In genomic region chr12:112349440-112349839, GRCh38 we compare ENCODE assay signal across 17 cellular contexts. TPM values are rescaled to one million over a fixed set of nuclear protein-coding genes. Genes with fewer than 3 reads are reported as not detected.
DNase-seq lines count a peak whose midpoint lies in the region; ATAC-seq and TF ChIP-seq lines count a peak whose summit lies in the region.
"Had no signal": no experiment of that assay in that cellular context is flagged by ENCODE, and none has a peak within 500 bp of the region (broad histone marks: within the 10 kb centered on the region; RNA-seq: fewer than 3 reads in every experiment).

No MANE protein-coding gene starts in this region.

- no peaks in the 10 kb centered on the region for H3K36me3 ChIP-seq in heart left ventricle
- H3K36me3 ChIP-seq: brain microvascular endothelial cell, gastrocnemius medialis, SJSA1 had no signal

- ATAC-seq in WTC11 (no peak), memory B cell (ENCODE audit: low read depth) (no peak), GM18498 (IDR thresholded peaks at IDR 0.05; ENCODE audit: unreplicated experiment) (no peak), GM19328 (IDR thresholded peaks at IDR 0.05; ENCODE audit: unreplicated experiment) (no peak), heart left ventricle (no peak), foreskin keratinocyte (no peak)
- ATAC-seq: activated CD8-positive, alpha-beta memory T cell treated with anti-CD3 and anti-CD28 coated beads, Interleukin-2, amount 10 ng/mL, durations not matched to agents 7 days and 5 days; gastrocnemius medialis had no signal

- no peaks in the 10 kb centered on the region for H3K36me3 Mint-ChIP-seq in WTC11
- H3K36me3 Mint-ChIP-seq in memory B cell, result no peaks in the 10 kb centered on the region
- H3K36me3 Mint-ChIP-seq: activated CD8-positive, alpha-beta memory T cell treated with anti-CD3 and anti-CD28 coated beads, Interleukin-2, amount 10 ng/mL, durations not matched to agents 7 days and 5 days had no signal

- POLR2A ChIA-PET in WTC11 (lab: Charles Lee), result no interaction called here

- peak overlapping the region; percentile 42; the same call in 1 of the 2 replicates for H3K27ac Mint-ChIP-seq in WTC11
- H3K27ac Mint-ChIP-seq in memory B cell, result no peak overlapping the region
- H3K27ac Mint-ChIP-seq: activated CD8-positive, alpha-beta memory T cell treated with anti-CD3 and anti-CD28 coated beads, Interleukin-2, amount 10 ng/mL, durations not matched to agents 7 days and 5 days; endodermal cell; stimulated activated naive CD8-positive, alpha-beta T cell treated with anti-CD3 and anti-CD28 coated beads, Interleukin-15, Interleukin-2, amounts not matched to agents 100 ng/mL and 50 ng/mL, for 24 hours had no signal

- peaks cover 0 to 43% (median 22%) of the 10 kb centered on the region in 12 donors for H3K4me1 ChIP-seq in heart left ventricle
- H3K4me1 ChIP-seq in foreskin keratinocyte, result peaks cover 8% of the 10 kb centered on the region

- H3K9me3 Mint-ChIP-seq in WTC11 (no peaks in the 10 kb centered on the region), memory B cell (no peaks in the 10 kb centered on the region)
- H3K9me3 Mint-ChIP-seq: endodermal cell; stimulated activated naive CD8-positive, alpha-beta T cell treated with anti-CD3 and anti-CD28 coated beads, Interleukin-15, Interleukin-2, amounts not matched to agents 100 ng/mL and 50 ng/mL, for 24 hours had no signal

- no peaks in the 10 kb centered on the region; the same call in 1 of the 2 replicates for H3K27me3 Mint-ChIP-seq in WTC11 (ENCODE audit: low read depth)
- no peaks in the 10 kb centered on the region for H3K27me3 Mint-ChIP-seq in memory B cell
- H3K27me3 Mint-ChIP-seq: activated CD8-positive, alpha-beta memory T cell treated with anti-CD3 and anti-CD28 coated beads, Interleukin-2, amount 10 ng/mL, durations not matched to agents 7 days and 5 days; stimulated activated naive CD8-positive, alpha-beta T cell treated with anti-CD3 and anti-CD28 coated beads, Interleukin-15, Interleukin-2, amounts not matched to agents 100 ng/mL and 50 ng/mL, for 24 hours had no signal

- H3K4me3 ChIP-seq in heart left ventricle, result no peak overlapping the region
- H3K4me3 ChIP-seq: gastrocnemius medialis, SJSA1 had no signal

- no peaks in the 10 kb centered on the region for H3K9me3 ChIP-seq in heart left ventricle
- H3K9me3 ChIP-seq: gastrocnemius medialis, SJSA1 had no signal

- DNase-seq in DMS 273 treated with DMSO at 0.1 percent for 48 hours (lab: John Stamatoyannopoulos, UW), result peak; percentile 83
- peak; percentile 90 for DNase-seq in NCI-H2081 treated with DMSO at 0.1 percent for 48 hours (lab: John Stamatoyannopoulos, UW)
- no peak for DNase-seq in WTC11 (ENCODE audit: low spot score)
- no peak for DNase-seq in memory B cell (ENCODE audit: low spot score in 2 of 2)
- no peak for DNase-seq in heart left ventricle
- DNase-seq in foreskin keratinocyte, result no peak
- DNase-seq: activated CD8-positive, alpha-beta memory T cell treated with anti-CD3 and anti-CD28 coated beads, Interleukin-2, amount 10 ng/mL, durations not matched to agents 7 days and 5 days; brain microvascular endothelial cell; Calu3; endodermal cell; gastrocnemius medialis; mesendoderm; NCI-H1048 had no signal

- H3K4me1 Mint-ChIP-seq in WTC11 (peaks cover 31% of the 10 kb centered on the region), memory B cell (peaks cover 33% of the 10 kb centered on the region)

- CTCF ChIA-PET in WTC11 (lab: Charles Lee), result no interaction called here

- TF ChIP-seq CTCF in WTC11 (IDR thresholded peaks at IDR 0.05) (no peak), heart left ventricle (IDR thresholded peaks at IDR 0.05) (no peak), foreskin keratinocyte (conservative IDR thresholded peaks at IDR 0.05) (no peak)

- H3K4me3 Mint-ChIP-seq in WTC11, result no peak overlapping the region
- H3K4me3 Mint-ChIP-seq in memory B cell, result peak overlapping the region; percentile 4
- H3K4me3 Mint-ChIP-seq: activated CD8-positive, alpha-beta memory T cell treated with anti-CD3 and anti-CD28 coated beads, Interleukin-2, amount 10 ng/mL, durations not matched to agents 7 days and 5 days; endodermal cell; stimulated activated naive CD8-positive, alpha-beta T cell treated with anti-CD3 and anti-CD28 coated beads, Interleukin-15, Interleukin-2, amounts not matched to agents 100 ng/mL and 50 ng/mL, for 24 hours had no signal

- no peak for TF ChIP-seq POLR2A in heart left ventricle (IDR thresholded peaks at IDR 0.05)

- no peaks in the 10 kb centered on the region for H3K27me3 ChIP-seq in heart left ventricle
- H3K27me3 ChIP-seq in foreskin keratinocyte, result no peaks in the 10 kb centered on the region
- H3K27me3 ChIP-seq: brain microvascular endothelial cell, gastrocnemius medialis, SJSA1 had no signal

- intact Hi-C loops in heart left ventricle (cut with DNase I), result no loop called here

- WGBS in heart left ventricle, 4 donors, result 45 to 67% (median 53%) methylated on average over 2 of the region's 2 CpGs

- H3K27ac ChIP-seq in heart left ventricle, result no peak overlapping the region
- H3K27ac ChIP-seq in foreskin keratinocyte, result no peak overlapping the region
- H3K27ac ChIP-seq: brain microvascular endothelial cell, SJSA1 had no signal

TF ChIP-seq in WTC11, 78 proteins besides CTCF, POLR2A, EP300 and RAD21:
- TF ChIP-seq GTF2I (CRISPR knock-in tag; conservative IDR thresholded peaks at IDR 0.05) (no peak), ZNF671 (CRISPR knock-in tag; IDR thresholded peaks at IDR 0.05) (no peak), ZNF532 (CRISPR knock-in tag; IDR thresholded peaks at IDR 0.05; ENCODE audit: borderline replicate concordance) (no peak), PREB (CRISPR knock-in tag; IDR thresholded peaks at IDR 0.05; ENCODE audit: borderline replicate concordance) (no peak), ELF4 (CRISPR knock-in tag; IDR thresholded peaks at IDR 0.05; ENCODE audit: low read depth) (no peak), ZBTB43 (CRISPR knock-in tag; IDR thresholded peaks at IDR 0.05) (no peak), ETV6 (CRISPR knock-in tag; IDR thresholded peaks at IDR 0.05) (no peak), FOXK1 (CRISPR knock-in tag; IDR thresholded peaks at IDR 0.05) (no peak), NR1H2 (CRISPR knock-in tag; IDR thresholded peaks at IDR 0.05) (no peak), SP1 (CRISPR knock-in tag; conservative IDR thresholded peaks at IDR 0.05) (no peak)

RNA-seq across cellular contexts. Expression of gene HECTD4, which starts 32.8 kb away (rescaled TPM):
- 26.5 to 32.2 TPM (median 31.7 TPM) in 3 replicates for total RNA-seq in WTC11 (2021)
- 10 to 100 TPM; 16.2 to 30.7 (median 23.9) TPM for total RNA-seq in heart left ventricle
- polyA plus RNA-seq in heart left ventricle, result 10 to 100 TPM in 1 of 2 donors, 1 to 10 TPM in 1; 6.3 to 14.7 TPM
- total RNA-seq in foreskin keratinocyte, result 12.7 and 15.3 TPM in 2 replicates
- 6.4 and 6.7 TPM in 2 replicates for polyA plus RNA-seq in foreskin keratinocyte

RNA-seq across cellular contexts. Expression of gene RPL6, which starts 60.0 kb away (rescaled TPM):
- total RNA-seq in WTC11 (2021) (1,730 to 1,803 TPM (median 1,794 TPM) in 3 replicates), heart left ventricle (100 to 1,000 TPM; 572 to 886 (median 746) TPM), foreskin keratinocyte (1,897 and 1,923 TPM in 2 replicates)
- polyA plus RNA-seq in heart left ventricle (1,000 to 10,000 TPM; 1,054 to 1,760 TPM), foreskin keratinocyte (2,205 and 2,270 TPM in 2 replicates)

Comparison
In these comparisons a context has a peak if more than half of its experiments do, and no peak if none do; other contexts are left out.
1. DNase-seq: peak in DMS 273 treated with DMSO at 0.1 percent for 48 hours (single experiment) and NCI-H2081 treated with DMSO at 0.1 percent for 48 hours (single experiment); none in WTC11 (single experiment), memory B cell (0 of 2), heart left ventricle (0 of 5) and foreskin keratinocyte (0 of 2).